In the genomic region with DNA sequence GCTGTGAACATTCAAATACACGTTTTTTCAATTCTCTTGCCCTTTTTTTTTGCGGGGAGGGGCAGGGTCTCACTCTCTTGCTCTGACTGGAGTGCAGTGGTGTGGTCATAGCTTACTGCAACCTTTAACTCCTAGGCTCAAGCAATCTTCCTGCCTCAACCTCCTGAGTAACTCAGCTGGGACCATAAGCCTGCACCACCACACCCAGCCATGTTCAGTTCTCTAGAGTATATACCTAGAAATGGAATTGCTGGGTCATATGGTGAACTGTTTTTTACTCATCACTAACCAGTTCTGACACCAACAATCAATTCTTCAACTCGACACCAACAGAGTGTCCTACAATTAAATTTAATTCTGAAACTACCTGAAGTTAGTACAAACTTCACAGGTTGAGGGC, we compare ENCODE assay signal across 14 cellular contexts.
A peak's percentile ranks its signal among the peaks of the same experiment; 100 is the strongest.
DNase-seq lines count a peak whose midpoint lies in the region; ATAC-seq lines count a peak whose summit lies in the region.
"Had no signal": no experiment of that assay in that cellular context is flagged by ENCODE, and none has a peak within 500 bp of the region (broad histone marks: within the 10 kb centered on the region; RNA-seq: fewer than 3 reads in every experiment).

No MANE protein-coding gene starts in this region.

- peak overlapping the region; percentile 88 for H3K27ac Mint-ChIP-seq in activated CD4-positive, alpha-beta T cell treated with anti-CD3 and anti-CD28 coated beads for 36 hours
- peak overlapping the region; percentile 91 for H3K27ac Mint-ChIP-seq in activated naive CD4-positive, alpha-beta T cell treated with anti-CD3 and anti-CD28 coated beads, Interleukin-2, amount 50 U/mL, for 24 hours

- CTCF ChIA-PET in activated CD4-positive, alpha-beta T cell treated with anti-CD3 and anti-CD28 coated beads for 36 hours (lab: Charles Lee) = interaction anchor here (0.6 to 2.2 kb wide), 5 partner anchors 10 to 108 kb away, joined by 3 to 7 read pairs (median 3); no protein-coding TSS in a partner anchor

- POLR2A ChIA-PET in activated CD4-positive, alpha-beta T cell treated with anti-CD3 and anti-CD28 coated beads for 36 hours (lab: Charles Lee) = interaction anchor here (1.0 kb wide), 1 partner anchor 12 kb away, joined by 3 read pairs; no protein-coding TSS in a partner anchor

- ATAC-seq in activated CD4-positive, alpha-beta T cell treated with anti-CD3 and anti-CD28 coated beads for 36 hours = peak; percentile 96
- ATAC-seq in HG02642 (IDR thresholded peaks at IDR 0.05; ENCODE audit: poor library complexity, unreplicated experiment) = peak; percentile 63

- H3K4me3 Mint-ChIP-seq in activated CD4-positive, alpha-beta T cell treated with anti-CD3 and anti-CD28 coated beads for 36 hours = peak overlapping the region; percentile 32
- H3K4me3 Mint-ChIP-seq in activated naive CD4-positive, alpha-beta T cell treated with anti-CD3 and anti-CD28 coated beads, Interleukin-2, amount 50 U/mL, for 24 hours = peak overlapping the region; percentile 64

- no peaks in the 10 kb centered on the region for H3K9me3 Mint-ChIP-seq in activated CD4-positive, alpha-beta T cell treated with anti-CD3 and anti-CD28 coated beads for 36 hours (ENCODE audit: low read depth)
- no peaks in the 10 kb centered on the region for H3K9me3 Mint-ChIP-seq in activated naive CD4-positive, alpha-beta T cell treated with anti-CD3 and anti-CD28 coated beads, Interleukin-2, amount 50 U/mL, for 24 hours

- peak; percentile 70 for DNase-seq in activated CD4-positive, alpha-beta T cell treated with anti-CD3 and anti-CD28 coated beads for 36 hours
- no peak for DNase-seq in activated CD4-positive, alpha-beta T cell treated with anti-CD3 and anti-CD28 coated beads for 1 hour
- DNase-seq in stimulated activated CD4-positive, alpha-beta T cell treated with anti-CD3 and anti-CD28 coated beads, Interleukin-4, amount 100 ng/mL, for 24 hours = peak; percentile 29
- no peak for DNase-seq in amygdala (lab: John Stamatoyannopoulos, UW)
- DNase-seq in NOMO-1 treated with dmso at 0.1 percent for 144 hours (lab: John Stamatoyannopoulos, UW; ENCODE audit: unreplicated experiment) = no peak
- no peak for DNase-seq in D341Med (ENCODE audit: low spot score)
- DNase-seq: 8988T, GDM1, KBM-7, mesenchymal stem cell, NCI-H2171 treated with DMSO at 0.1 percent for 48 hours, substantia nigra had no signal

- intact Hi-C loops in activated CD4-positive, alpha-beta T cell treated with anti-CD3 and anti-CD28 coated beads for 36 hours (cut with DNase I, micrococcal nuclease) = loop anchor here in 1 of 2 experiments (10.0 kb wide), 1 partner anchor 1209 kb away; no protein-coding TSS in a partner anchor

- H3K4me1 Mint-ChIP-seq in activated CD4-positive, alpha-beta T cell treated with anti-CD3 and anti-CD28 coated beads for 36 hours = peaks cover 84% of the 10 kb centered on the region
- H3K4me1 Mint-ChIP-seq in activated naive CD4-positive, alpha-beta T cell treated with anti-CD3 and anti-CD28 coated beads, Interleukin-2, amount 50 U/mL, for 24 hours = peaks cover 91% of the 10 kb centered on the region

- peaks cover 61% of the 10 kb centered on the region for H3K36me3 Mint-ChIP-seq in activated CD4-positive, alpha-beta T cell treated with anti-CD3 and anti-CD28 coated beads for 36 hours (ENCODE audit: low read depth)
- H3K36me3 Mint-ChIP-seq in activated naive CD4-positive, alpha-beta T cell treated with anti-CD3 and anti-CD28 coated beads, Interleukin-2, amount 50 U/mL, for 24 hours = peaks cover 6% of the 10 kb centered on the region

- no peaks in the 10 kb centered on the region for H3K27me3 Mint-ChIP-seq in activated CD4-positive, alpha-beta T cell treated with anti-CD3 and anti-CD28 coated beads for 36 hours
- H3K27me3 Mint-ChIP-seq in activated naive CD4-positive, alpha-beta T cell treated with anti-CD3 and anti-CD28 coated beads, Interleukin-2, amount 50 U/mL, for 24 hours = no peaks in the 10 kb centered on the region

Comparison
In these comparisons a context has a peak if more than half of its experiments do, and no peak if none do; other contexts are left out.
1. DNase-seq: peak in activated CD4-positive, alpha-beta T cell treated with anti-CD3 and anti-CD28 coated beads for 36 hours (single experiment) and stimulated activated CD4-positive, alpha-beta T cell treated with anti-CD3 and anti-CD28 coated beads, Interleukin-4, amount 100 ng/mL, for 24 hours (single experiment); none in activated CD4-positive, alpha-beta T cell treated with anti-CD3 and anti-CD28 coated beads for 1 hour (single experiment), amygdala (0 of 56), NOMO-1 treated with dmso at 0.1 percent for 144 hours (single experiment) and D341Med (single experiment).